1 cellular context compared by ENCODE assay signal in genomic region chr17:42519546-42520444, GRCh38.
TF ChIP-seq lines count a peak whose summit lies in the region.

No MANE protein-coding gene starts in this region.

TF ChIP-seq in HepG2, 621 proteins besides CTCF, POLR2A, EP300 and RAD21 (continued from another document):
- TF ChIP-seq ZNF318 (CRISPR knock-in tag; IDR thresholded peaks at IDR 0.05) = peak; percentile 30; the same call in 1 of the 2 replicates
- TF ChIP-seq REST (IDR thresholded peaks at IDR 0.05; ENCODE audit: borderline replicate concordance in 1 of 2, low read depth in 1 of 2, low read length in 2 of 2) = peak; percentile 2 to 71; a peak in 3 of 4 replicates
- TF ChIP-seq U2AF2 (IDR thresholded peaks at IDR 0.05; ENCODE audit: low read depth, low read length) = no peak
